Comparison of ENCODE assay signal across 8 cellular contexts in the genomic region with DNA sequence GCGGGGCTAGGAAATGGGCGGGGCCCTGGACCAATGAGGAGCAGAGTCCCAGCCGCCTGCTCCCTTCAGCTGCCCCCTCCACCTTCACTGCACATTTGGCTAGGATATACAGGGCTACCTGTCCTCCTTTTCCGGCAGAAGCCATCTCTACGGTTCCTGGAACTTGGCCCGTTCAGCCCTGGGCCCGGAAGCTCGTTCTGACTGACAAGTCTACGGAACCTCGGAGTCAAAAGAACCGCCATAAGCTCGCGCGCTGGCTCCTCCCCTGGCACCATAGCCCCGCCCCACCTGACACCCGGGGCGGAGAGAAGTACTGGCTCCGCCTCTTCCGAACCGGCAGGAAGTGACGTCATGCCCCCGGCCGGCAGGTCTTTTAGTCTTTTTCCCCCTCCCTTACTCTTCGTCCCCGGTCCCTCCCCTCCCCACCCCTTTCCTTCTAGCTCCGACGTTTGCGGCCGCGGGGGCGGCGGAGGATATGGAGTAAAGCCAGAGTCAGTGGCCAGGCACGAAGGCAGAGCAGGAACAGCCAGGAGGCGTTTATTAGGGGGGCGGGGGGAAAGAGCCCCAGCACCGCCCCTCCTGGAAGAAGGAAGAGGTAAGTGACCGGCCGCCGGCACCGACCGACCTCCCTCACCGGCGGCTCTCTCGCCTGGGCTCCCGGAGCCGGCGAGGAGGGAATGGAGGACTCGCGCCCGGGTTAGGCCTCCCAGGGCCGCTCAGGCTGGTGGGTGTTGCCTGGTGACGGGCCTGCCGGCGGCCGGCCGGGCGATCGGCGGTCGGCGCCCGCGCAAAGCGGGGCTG. TPM values are rescaled to one million over a fixed set of nuclear protein-coding genes. Genes with fewer than 3 reads are reported as not detected.
A peak's percentile ranks its signal among the peaks of the same experiment; 100 is the strongest.
DNase-seq lines count a peak whose midpoint lies in the region; ATAC-seq and TF ChIP-seq lines count a peak whose summit lies in the region.

A gene (minus strand): TSS at position 278 of the 801 bp plus-strand sequence. CDS start 3 bp downstream, at position 275.
A gene with protein sequence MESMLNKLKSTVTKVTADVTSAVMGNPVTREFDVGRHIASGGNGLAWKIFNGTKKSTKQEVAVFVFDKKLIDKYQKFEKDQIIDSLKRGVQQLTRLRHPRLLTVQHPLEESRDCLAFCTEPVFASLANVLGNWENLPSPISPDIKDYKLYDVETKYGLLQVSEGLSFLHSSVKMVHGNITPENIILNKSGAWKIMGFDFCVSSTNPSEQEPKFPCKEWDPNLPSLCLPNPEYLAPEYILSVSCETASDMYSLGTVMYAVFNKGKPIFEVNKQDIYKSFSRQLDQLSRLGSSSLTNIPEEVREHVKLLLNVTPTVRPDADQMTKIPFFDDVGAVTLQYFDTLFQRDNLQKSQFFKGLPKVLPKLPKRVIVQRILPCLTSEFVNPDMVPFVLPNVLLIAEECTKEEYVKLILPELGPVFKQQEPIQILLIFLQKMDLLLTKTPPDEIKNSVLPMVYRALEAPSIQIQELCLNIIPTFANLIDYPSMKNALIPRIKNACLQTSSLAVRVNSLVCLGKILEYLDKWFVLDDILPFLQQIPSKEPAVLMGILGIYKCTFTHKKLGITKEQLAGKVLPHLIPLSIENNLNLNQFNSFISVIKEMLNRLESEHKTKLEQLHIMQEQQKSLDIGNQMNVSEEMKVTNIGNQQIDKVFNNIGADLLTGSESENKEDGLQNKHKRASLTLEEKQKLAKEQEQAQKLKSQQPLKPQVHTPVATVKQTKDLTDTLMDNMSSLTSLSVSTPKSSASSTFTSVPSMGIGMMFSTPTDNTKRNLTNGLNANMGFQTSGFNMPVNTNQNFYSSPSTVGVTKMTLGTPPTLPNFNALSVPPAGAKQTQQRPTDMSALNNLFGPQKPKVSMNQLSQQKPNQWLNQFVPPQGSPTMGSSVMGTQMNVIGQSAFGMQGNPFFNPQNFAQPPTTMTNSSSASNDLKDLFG (plus strand): TSS at position 376 of the 801 bp plus-strand sequence. CDS start 15,794 bp downstream, outside the sequence.

- no peaks in the 10 kb centered on the region for H3K27me3 ChIP-seq in spleen (replicated peaks in 1 of 7)

- peaks cover 7% of the 10 kb centered on the region for H3K36me3 Mint-ChIP-seq in central memory CD8-positive, alpha-beta T cell (ENCODE audit: insufficient read depth)

- peak within 1 kb of the TSS; percentile 97 for H3K4me3 Mint-ChIP-seq in central memory CD8-positive, alpha-beta T cell

- no peaks in the 10 kb centered on the region for H3K9me3 ChIP-seq in spleen

- H3K4me3 ChIP-seq in spleen: peak within 1 kb of the TSS; percentile 56 to 85 (median 78)

- no peaks in the 10 kb centered on the region for H3K9me3 Mint-ChIP-seq in central memory CD8-positive, alpha-beta T cell

- intact Hi-C loops in spleen (cut with DNase I; ENCODE audit: low total_unique reads): loop anchor here (5.0 kb wide), 1 partner anchor 60 kb away; no protein-coding TSS in a partner anchor

- peak within 1 kb of the TSS; percentile 85 to 100 (median 97) for H3K27ac ChIP-seq in spleen

- peak within 1 kb of the TSS; percentile 98 for H3K27ac Mint-ChIP-seq in central memory CD8-positive, alpha-beta T cell (ENCODE audit: low read depth)

- no peaks in the 10 kb centered on the region for H3K36me3 ChIP-seq in spleen

- ATAC-seq in GM19025 (IDR thresholded peaks at IDR 0.05; ENCODE audit: low read depth, unreplicated experiment): peak; percentile 86
- ATAC-seq in HG03280 (IDR thresholded peaks at IDR 0.05; ENCODE audit: unreplicated experiment): peak; percentile 91
- peak; percentile 87 for ATAC-seq in central memory CD8-positive, alpha-beta T cell (replicated peaks; ENCODE audit: extremely low read depth, poor library complexity, severe bottlenecking)

- 0 to 1% (median 0%) methylated on average over 34 to 64 of the region's 64 CpGs for WGBS in spleen, 5 donors

- H3K27me3 Mint-ChIP-seq in central memory CD8-positive, alpha-beta T cell: no peaks in the 10 kb centered on the region

- peaks cover 16 to 50% (median 39%) of the 10 kb centered on the region in 6 donors for H3K4me1 ChIP-seq in spleen

- DNase-seq in AG09319 (ENCODE audit: extremely low read depth, low read depth) (peak; percentile 96), NCI-H345 (lab: John Stamatoyannopoulos, UW) (peak; percentile 94), inferior parietal cortex (ENCODE audit: extremely low spot score) (peak; percentile 95), spleen (peak; percentile 99)
- peak; percentile 87 for DNase-seq in activated CD4-positive, CD25-positive, alpha-beta regulatory T cell treated with anti-CD3 and anti-CD28 coated beads, Interleukin-2, amount 50 U/mL, for 16 hours (ENCODE audit: low read depth, low spot score)
- peak; percentile 89 to 96 for DNase-seq in central memory CD8-positive, alpha-beta T cell (ENCODE audit: low spot score in 2 of 2)

- peaks cover 29% of the 10 kb centered on the region for H3K4me1 Mint-ChIP-seq in central memory CD8-positive, alpha-beta T cell

- peak in 2 of 3 donors; percentile 17 to 69 for TF ChIP-seq POLR2A in spleen (IDR thresholded peaks at IDR 0.05)

- TF ChIP-seq CTCF in AG09319 (IDR thresholded peaks at IDR 0.05; ENCODE audit: low read depth, low read length) (no peak), spleen (IDR thresholded peaks at IDR 0.05 in 8 of 11, conservative IDR thresholded peaks at IDR 0.05 in 3 of 11) (peak in 4 of 11 experiments; percentile 13 to 42 (median 38))

RNA-seq across cellular contexts. Expression of the first gene that starts in this region (rescaled TPM):
- total RNA-seq in spleen: 1 to 10 TPM in 1 of 7 donors, under 1 TPM in 4, not detected in 2; 0.26 to 1.4 (median 0.73) TPM
- polyA plus RNA-seq in spleen: under 1 TPM; 0.22 to 0.64 (median 0.24) TPM

RNA-seq across cellular contexts. Expression of the second gene that starts in this region (rescaled TPM):
- 10 to 100 TPM; 35.8 to 72.4 (median 48.7) TPM for total RNA-seq in spleen
- 10 to 100 TPM in 1 of 3 donors, 1 to 10 TPM in 2; 8.4 to 10.9 (median 9.5) TPM for polyA plus RNA-seq in spleen

Comparison
In these comparisons a context has a peak if more than half of its experiments do, and no peak if none do; other contexts are left out.
1. Peak in every context shown above with its lines: DNase-seq, ATAC-seq, H3K4me3 ChIP-seq and H3K27ac ChIP-seq.